ENCODE assay signal across 9 cellular contexts in the genomic region with DNA sequence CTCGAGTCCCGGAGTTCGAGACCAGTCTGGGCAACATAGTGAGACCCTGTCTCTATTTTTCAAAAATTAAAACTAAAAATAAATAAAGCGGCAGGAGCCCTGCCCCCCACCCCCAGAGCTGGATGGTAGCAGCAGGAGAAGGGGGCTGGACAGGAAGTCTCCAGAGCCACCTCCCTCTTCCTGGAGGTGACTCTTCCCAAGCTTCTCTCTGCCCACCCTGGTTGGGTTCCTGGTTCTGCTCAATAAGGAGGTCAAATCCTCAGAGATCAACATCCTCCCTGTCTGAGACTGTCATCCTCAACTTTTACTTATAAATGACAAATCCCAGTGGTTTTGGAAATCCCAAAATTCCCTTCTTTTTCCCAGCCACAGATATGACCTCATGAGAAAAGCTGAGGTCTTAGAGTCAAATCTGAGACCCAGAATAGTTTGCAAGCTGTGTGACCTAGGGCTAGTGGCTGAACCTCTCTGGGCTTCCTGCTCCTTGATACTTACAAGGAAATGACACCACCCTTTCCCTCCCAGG. TPM values are rescaled to one million over a fixed set of nuclear protein-coding genes. Genes with fewer than 3 reads are reported as not detected.
A peak's percentile ranks its signal among the peaks of the same experiment; 100 is the strongest.
DNase-seq lines count a peak whose midpoint lies in the region; ATAC-seq, FAIRE-seq and TF ChIP-seq lines count a peak whose summit lies in the region.
"Had no signal": no experiment of that assay in that cellular context is flagged by ENCODE, and none has a peak within 500 bp of the region (broad histone marks: within the 10 kb centered on the region; RNA-seq: fewer than 3 reads in every experiment).

No MANE protein-coding gene starts in this region.

- no peak for TF ChIP-seq CTCF in astrocyte of the cerebellum (IDR thresholded peaks at IDR 0.05; ENCODE audit: low read depth, low read length, missing control alignments)
- TF ChIP-seq CTCF in kidney (IDR thresholded peaks at IDR 0.05; ENCODE audit: borderline replicate concordance, extremely low read depth, insufficient read depth): no peak

- no peak for DNase-seq in astrocyte of the cerebellum (ENCODE audit: low read depth)
- peak; percentile 55 for DNase-seq in kidney
- no peak for DNase-seq in G401 (ENCODE audit: low spot score)
- no peak for DNase-seq in H54 (ENCODE audit: insufficient read length, low spot score)
- no peak for DNase-seq in activated CD4-positive, alpha-beta T cell treated with anti-CD3 and anti-CD28 coated beads for 36 hours
- DNase-seq: stimulated activated CD4-positive, alpha-beta T cell treated with anti-CD3 and anti-CD28 coated beads, Interleukin-4, amount 100 ng/mL, for 1 hour had no signal

- no peak for ATAC-seq in activated CD4-positive, alpha-beta T cell treated with anti-CD3 and anti-CD28 coated beads for 36 hours

- no peak overlapping the region for H3K4me3 Mint-ChIP-seq in activated CD4-positive, alpha-beta T cell treated with anti-CD3 and anti-CD28 coated beads for 36 hours

- peaks cover 25% of the 10 kb centered on the region for H3K4me1 Mint-ChIP-seq in activated CD4-positive, alpha-beta T cell treated with anti-CD3 and anti-CD28 coated beads for 36 hours

- intact Hi-C loops in kidney (cut with DNase I): no loop called here
- intact Hi-C loops in activated CD4-positive, alpha-beta T cell treated with anti-CD3 and anti-CD28 coated beads for 36 hours (cut with DNase I, micrococcal nuclease): no loop called here

- no peak for TF ChIP-seq POLR2A in H54 (IDR thresholded peaks at IDR 0.05; ENCODE audit: low read depth, low read length)

- H3K36me3 ChIP-seq in HUES48 (ENCODE audit: control insufficient read depth, insufficient read depth, low read length) (0 out of 2 replicates have a peak, but pooled peaks cover 9% of the 10 kb centered on the region), kidney (ENCODE audit: control insufficient read depth in 1 of 2, insufficient read depth in 2 of 2, low read length in 2 of 2) (no peaks in the 10 kb centered on the region), stomach smooth muscle (ENCODE audit: control insufficient read depth in 2 of 2, insufficient read depth in 2 of 2, low read length in 2 of 2) (no peaks in the 10 kb centered on the region)

- H3K9me3 ChIP-seq in HUES48 (ENCODE audit: control insufficient read depth, insufficient read depth, low read length) (0 out of 2 replicates have a peak, but pooled peaks cover 2% of the 10 kb centered on the region), kidney (ENCODE audit: control insufficient read depth in 1 of 2, low read length in 2 of 2) (no peaks in the 10 kb centered on the region), stomach smooth muscle (ENCODE audit: control insufficient read depth in 2 of 2, low read length in 2 of 2) (no peaks in the 10 kb centered on the region)

- H3K27me3 ChIP-seq in HUES48 (ENCODE audit: control insufficient read depth, insufficient read depth, low read length) (no peaks in the 10 kb centered on the region), stomach smooth muscle (ENCODE audit: control insufficient read depth in 1 of 2, insufficient read depth in 2 of 2, low read length in 2 of 2) (peaks cover 0 to 8% of the 10 kb centered on the region in 2 donors)

- CTCF ChIA-PET in activated CD4-positive, alpha-beta T cell treated with anti-CD3 and anti-CD28 coated beads for 36 hours (lab: Charles Lee): interaction anchor here (0.8 to 2.7 kb wide), 2 partner anchors 13 to 200 kb away, joined by 3 to 9 read pairs; no protein-coding TSS in a partner anchor

- FAIRE-seq in kidney (lab: Jason Lieb, UNC): no peak
- FAIRE-seq in H54 (lab: Jason Lieb, UNC): no peak

- peaks cover 11% of the 10 kb centered on the region for H3K36me3 Mint-ChIP-seq in activated CD4-positive, alpha-beta T cell treated with anti-CD3 and anti-CD28 coated beads for 36 hours (ENCODE audit: low read depth)

- H3K9me3 Mint-ChIP-seq in activated CD4-positive, alpha-beta T cell treated with anti-CD3 and anti-CD28 coated beads for 36 hours (ENCODE audit: low read depth): no peaks in the 10 kb centered on the region

- H3K4me1 ChIP-seq in HUES48 (ENCODE audit: control insufficient read depth, insufficient read depth, low read length): peaks cover 29% of the 10 kb centered on the region
- peaks cover 28 to 31% of the 10 kb centered on the region in 2 donors for H3K4me1 ChIP-seq in kidney (ENCODE audit: control insufficient read depth in 1 of 2, insufficient read depth in 1 of 2, low read depth in 1 of 2, low read length in 2 of 2)
- H3K4me1 ChIP-seq in stomach smooth muscle (ENCODE audit: control insufficient read depth, insufficient read depth, low read length): peaks cover 21% of the 10 kb centered on the region

- no peak overlapping the region for H3K27ac Mint-ChIP-seq in activated CD4-positive, alpha-beta T cell treated with anti-CD3 and anti-CD28 coated beads for 36 hours

- in situ Hi-C loops in astrocyte of the cerebellum (cut with HindIII; ENCODE audit: low sequenced_read_pairs) (no loop called here), G401 (cut with HindIII; ENCODE audit: low sequenced_read_pairs) (no loop called here)

- H3K4me3 ChIP-seq in HUES48 (ENCODE audit: low read depth, low read length): peak overlapping the region; percentile 51; the same call in 1 of the 2 replicates
- H3K4me3 ChIP-seq in astrocyte of the cerebellum (ENCODE audit: low read depth, low read length): peak overlapping the region; percentile 44
- H3K4me3 ChIP-seq in kidney (ENCODE audit: low read length in 2 of 2): peak overlapping the region; percentile 24 to 58
- H3K4me3 ChIP-seq in stomach smooth muscle (ENCODE audit: low read length in 2 of 2): peak overlapping the region in 1 of 2 donors; percentile 66

- POLR2A ChIA-PET in activated CD4-positive, alpha-beta T cell treated with anti-CD3 and anti-CD28 coated beads for 36 hours (lab: Charles Lee): no interaction called here

- H3K27ac ChIP-seq in HUES48 (ENCODE audit: low read depth, low read length) (no peak overlapping the region), kidney (ENCODE audit: low read depth in 2 of 2, low read length in 2 of 2) (peak overlapping the region; percentile 96 to 97), stomach smooth muscle (ENCODE audit: low read length) (peak overlapping the region; percentile 69)
- H3K27ac ChIP-seq: KMS-11 had no signal

- H3K9ac ChIP-seq in HUES48 (ENCODE audit: low read depth, low read length) (no peak overlapping the region), kidney (ENCODE audit: low read length in 2 of 2) (peak overlapping the region; percentile 26 to 56), stomach smooth muscle (ENCODE audit: low read length in 2 of 2) (no peak overlapping the region)
- H3K9ac ChIP-seq: KMS-11 had no signal

- H3K27me3 Mint-ChIP-seq in activated CD4-positive, alpha-beta T cell treated with anti-CD3 and anti-CD28 coated beads for 36 hours: no peaks in the 10 kb centered on the region

RNA-seq across cellular contexts. Expression of gene C1QTNF6, which starts 1.0 kb away (rescaled TPM):
- total RNA-seq in kidney: 8.0 TPM
- polyA plus RNA-seq in kidney (ENCODE audit: insufficient read depth, low read depth, low replicate concordance): 3.2 TPM
- total RNA-seq in G401 (2014; rRNA removed; shearing (Covaris generic)): 5.0 and 6.7 TPM in 2 replicates
- 1 to 10 TPM; 8.4 to 8.7 TPM for total RNA-seq in activated CD4-positive, alpha-beta T cell treated with anti-CD3 and anti-CD28 coated beads for 36 hours

RNA-seq across cellular contexts. Expression of gene SSTR3, which starts 25.2 kb away (rescaled TPM):
- 0.13 TPM for total RNA-seq in kidney
- 0.56 TPM for polyA plus RNA-seq in kidney (ENCODE audit: insufficient read depth, low read depth, low replicate concordance)
- not detected in 2 replicates for total RNA-seq in G401 (2014; rRNA removed; shearing (Covaris generic))
- total RNA-seq in activated CD4-positive, alpha-beta T cell treated with anti-CD3 and anti-CD28 coated beads for 36 hours: 10 to 100 TPM; 14.8 to 15.6 TPM

RNA-seq across cellular contexts. Expression of gene IL2RB, which starts 37.3 kb away (rescaled TPM):
- total RNA-seq in kidney: 7.6 TPM
- 0.32 TPM for polyA plus RNA-seq in kidney (ENCODE audit: insufficient read depth, low read depth, low replicate concordance)
- not detected in 2 replicates for total RNA-seq in G401 (2014; rRNA removed; shearing (Covaris generic))
- total RNA-seq in activated CD4-positive, alpha-beta T cell treated with anti-CD3 and anti-CD28 coated beads for 36 hours: 100 to 1,000 TPM; 204 to 231 TPM

RNA-seq across cellular contexts. Expression of gene RAC2, which starts 57.0 kb away (rescaled TPM):
- 38.6 TPM for total RNA-seq in kidney
- polyA plus RNA-seq in kidney (ENCODE audit: insufficient read depth, low read depth, low replicate concordance): 4.5 TPM
- not detected in 2 replicates for total RNA-seq in G401 (2014; rRNA removed; shearing (Covaris generic))
- 100 to 1,000 TPM; 692 to 930 TPM for total RNA-seq in activated CD4-positive, alpha-beta T cell treated with anti-CD3 and anti-CD28 coated beads for 36 hours

Comparison
In these comparisons a context has a peak if more than half of its experiments do, and no peak if none do; other contexts are left out.
1. H3K9ac ChIP-seq: peak in kidney (2 of 2); none in HUES48 (single experiment) and stomach smooth muscle (0 of 2).
2. RNA of gene SSTR3, which starts 25.2 kb away (total RNA-seq): 14.8 to 15.6 TPM in activated CD4-positive, alpha-beta T cell treated with anti-CD3 and anti-CD28 coated beads for 36 hours; 0.13 TPM in kidney (single experiment) and not detected in G401; every median in the first group is over 10 times any median in the second.
3. RNA of gene IL2RB, which starts 37.3 kb away (total RNA-seq): 204 to 231 TPM in activated CD4-positive, alpha-beta T cell treated with anti-CD3 and anti-CD28 coated beads for 36 hours; 7.6 TPM in kidney (single experiment) and not detected in G401; every median in the first group is over 10 times any median in the second.